ENCODE assay signal across 8 cellular contexts in the genomic region with DNA sequence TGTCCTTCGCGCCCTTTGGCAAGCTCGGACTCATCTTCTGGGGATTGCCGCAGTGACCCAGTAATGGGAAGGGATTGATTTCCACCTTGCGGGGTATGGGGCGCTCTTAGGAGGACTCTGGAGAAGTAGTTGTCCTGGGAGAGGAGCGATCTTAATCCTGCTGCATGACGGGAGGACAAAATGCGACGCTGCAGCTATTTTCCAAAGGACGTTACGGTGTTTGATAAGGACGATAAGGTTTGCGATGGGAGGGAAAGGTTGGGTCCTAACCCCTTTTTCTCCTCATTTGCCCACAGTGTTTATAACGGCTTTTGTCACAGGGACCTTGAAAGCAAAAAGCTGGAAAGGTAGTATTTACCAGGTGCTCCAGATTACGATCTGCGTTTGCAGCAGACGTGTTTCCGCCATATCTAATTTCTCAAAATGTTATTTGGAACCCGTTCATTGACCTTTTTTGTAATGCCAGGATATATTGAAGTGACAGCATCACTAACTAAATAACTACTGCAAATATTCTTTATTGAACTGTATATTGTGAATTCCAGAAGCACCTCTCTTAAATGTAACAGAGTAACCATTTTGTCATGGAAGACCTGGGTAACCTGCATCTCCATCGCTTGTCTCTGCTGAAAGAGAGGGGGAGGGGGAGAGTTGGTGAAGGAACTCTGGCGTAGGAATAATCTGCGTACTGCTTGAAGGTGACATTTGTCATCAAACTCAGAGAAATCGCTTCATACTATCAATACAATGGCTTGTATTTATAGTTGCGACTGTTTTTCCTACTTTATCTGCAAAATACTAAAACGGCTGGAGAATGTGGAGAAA. TPM values are rescaled to one million over a fixed set of nuclear protein-coding genes. Genes with fewer than 3 reads are reported as not detected.
DNase-seq lines count a peak whose midpoint lies in the region; ATAC-seq and TF ChIP-seq lines count a peak whose summit lies in the region.

No MANE protein-coding gene starts in this region.

- H3K36me3 ChIP-seq in DOHH2 (ENCODE audit: control insufficient read depth, low read length) (peaks cover 35% of the 10 kb centered on the region), brain microvascular endothelial cell (replicated peaks) (no peaks in the 10 kb centered on the region), suprapubic skin (peaks cover 6% of the 10 kb centered on the region)

- H4K20me1 ChIP-seq in DOHH2 (ENCODE audit: control insufficient read depth, insufficient read depth, low read depth, low read length) = peaks cover 12% of the 10 kb centered on the region; the same call in 1 of the 2 replicates

- H3F3A ChIP-seq in DOHH2 (ENCODE audit: control insufficient read depth, insufficient read depth) = peaks cover 23% of the 10 kb centered on the region

- no peaks in the 10 kb centered on the region for H3K9me3 ChIP-seq in DOHH2 (ENCODE audit: control insufficient read depth, insufficient read depth, low read length)
- H3K9me3 ChIP-seq in suprapubic skin = no peaks in the 10 kb centered on the region

- peak overlapping the region; percentile 90 for H3K4me3 ChIP-seq in DOHH2 (ENCODE audit: low read length)
- H3K4me3 ChIP-seq in brain microvascular endothelial cell (ENCODE audit: low read depth, low read length) = peak overlapping the region; percentile 90
- H3K4me3 ChIP-seq in suprapubic skin = peak overlapping the region; percentile 79

- peak; percentile 21 for ATAC-seq in GM21528 (IDR thresholded peaks at IDR 0.05; ENCODE audit: low FRiP score, unreplicated experiment)
- no peak for ATAC-seq in activated CD4-positive, CD25-positive, alpha-beta regulatory T cell treated with anti-CD3 and anti-CD28 coated beads, Interleukin-2, amount 50 U/mL, for 24 hours

- peaks cover 47% of the 10 kb centered on the region for H3K4me1 ChIP-seq in DOHH2 (ENCODE audit: control insufficient read depth, low read length)
- peaks cover 40% of the 10 kb centered on the region for H3K4me1 ChIP-seq in suprapubic skin

- peak; percentile 60 for DNase-seq in NCI-H146 (lab: John Stamatoyannopoulos, UW)
- DNase-seq in brain microvascular endothelial cell = no peak
- no peak for DNase-seq in suprapubic skin (ENCODE audit: low spot score in 2 of 2)
- no peak for DNase-seq in stimulated activated naive CD4-positive, alpha-beta T cell treated with Interleukin-2 at 50 U/mL for 16 hours (lab: John Stamatoyannopoulos, UW)

- in situ Hi-C loops in brain microvascular endothelial cell (cut with HindIII; ENCODE audit: low pct_ligation_motif_present, low sequenced_read_pairs) = no loop called here

- peak overlapping the region; percentile 94 for H3K27ac ChIP-seq in DOHH2 (ENCODE audit: low read depth, low read length)
- H3K27ac ChIP-seq in brain microvascular endothelial cell = peak overlapping the region; percentile 72
- H3K27ac ChIP-seq in layer of hippocampus (ENCODE audit: low read depth, low read length) = peak overlapping the region; percentile 94
- peak overlapping the region; percentile 92 for H3K27ac ChIP-seq in suprapubic skin

- peaks cover 87% of the 10 kb centered on the region for H3K79me2 ChIP-seq in DOHH2 (ENCODE audit: control insufficient read depth, low read length)

- peak overlapping the region; percentile 94 for H3K4me2 ChIP-seq in DOHH2 (ENCODE audit: low read length)

- H3K9me2 ChIP-seq in DOHH2 (replicated peaks; ENCODE audit: control insufficient read depth, low read length) = no peaks in the 10 kb centered on the region

- H3K27me3 ChIP-seq in DOHH2 (ENCODE audit: control insufficient read depth, low read length) = no peaks in the 10 kb centered on the region
- H3K27me3 ChIP-seq in brain microvascular endothelial cell (replicated peaks) = no peaks in the 10 kb centered on the region
- H3K27me3 ChIP-seq in layer of hippocampus (ENCODE audit: control insufficient read depth, insufficient read depth, low read length) = no peaks in the 10 kb centered on the region
- H3K27me3 ChIP-seq in suprapubic skin = no peaks in the 10 kb centered on the region

- TF ChIP-seq CTCF in DOHH2 (IDR thresholded peaks at IDR 0.05; ENCODE audit: low read depth, low read length, poor library complexity, severe bottlenecking) (no peak), brain microvascular endothelial cell (IDR thresholded peaks at IDR 0.05; ENCODE audit: low read depth, low read length, missing control alignments) (no peak), suprapubic skin (IDR thresholded peaks at IDR 0.05) (no peak)

- no peak for TF ChIP-seq EP300 in suprapubic skin (IDR thresholded peaks at IDR 0.05)

- WGBS in suprapubic skin = 5% methylated on average over 26 of the region's 26 CpGs

- TF ChIP-seq POLR2A in suprapubic skin (IDR thresholded peaks at IDR 0.05) = no peak

RNA-seq across cellular contexts. Expression of a gene that starts 0.6 kb away (rescaled TPM):
- 100 to 1,000 TPM in 3 of 4 donors, 10 to 100 TPM in 1; 90.7 to 153 (median 131) TPM for total RNA-seq in suprapubic skin

RNA-seq across cellular contexts. Expression of a gene that starts 1.1 kb away (rescaled TPM):
- 10 to 100 TPM in 1 of 4 donors, 1 to 10 TPM in 3; 6.7 to 18.7 (median 9.7) TPM for total RNA-seq in suprapubic skin
